In the genomic region with DNA sequence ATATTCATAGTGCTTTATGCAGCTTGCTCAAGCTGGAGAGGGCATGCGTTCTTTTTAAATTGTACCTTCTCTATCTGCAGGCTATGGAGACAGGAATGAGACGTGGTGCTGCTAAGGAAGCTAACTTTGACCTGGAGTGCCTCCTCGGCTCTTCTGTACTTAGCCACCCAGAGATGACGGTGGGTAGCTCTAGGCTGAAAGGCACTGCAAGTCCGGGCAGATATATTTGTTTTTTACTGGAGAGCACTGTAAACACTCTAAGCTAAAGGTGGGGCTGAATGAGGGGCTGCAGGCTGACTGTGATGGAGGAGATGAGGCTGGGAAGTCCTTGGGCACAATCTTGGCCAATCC, we compare ENCODE assay signal across 9 cellular contexts. TPM values are rescaled to one million over a fixed set of nuclear protein-coding genes. Genes with fewer than 3 reads are reported as not detected.
DNase-seq lines count a peak whose midpoint lies in the region; ATAC-seq, FAIRE-seq and TF ChIP-seq lines count a peak whose summit lies in the region.
"Had no signal": no experiment of that assay in that cellular context is flagged by ENCODE, and none has a peak within 500 bp of the region (broad histone marks: within the 10 kb centered on the region; RNA-seq: fewer than 3 reads in every experiment).

No MANE protein-coding gene starts in this region.

- no peaks in the 10 kb centered on the region for H3K36me3 Mint-ChIP-seq in CD4-positive, CD25-positive, alpha-beta regulatory T cell
- H3K36me3 Mint-ChIP-seq in nephron (ENCODE audit: low read depth), result no peaks in the 10 kb centered on the region
- H3K36me3 Mint-ChIP-seq in endodermal cell (ENCODE audit: low read depth), result no peaks in the 10 kb centered on the region

- H3K4me1 ChIP-seq in CD4-positive, CD25-positive, alpha-beta regulatory T cell (ENCODE audit: control insufficient read depth, insufficient read depth, low read length, poor library complexity, severe bottlenecking), result peaks cover 69% of the 10 kb centered on the region
- H3K4me1 ChIP-seq in endodermal cell (ENCODE audit: control insufficient read depth, insufficient read depth, low read length), result no peaks in the 10 kb centered on the region

- TF ChIP-seq CTCF in bronchial epithelial cell (IDR thresholded peaks at IDR 0.05; ENCODE audit: insufficient read depth, low read length, severe bottlenecking) (no peak), nephron (IDR thresholded peaks at IDR 0.05; ENCODE audit: unreplicated experiment in 3 of 3) (no peak), endodermal cell (conservative IDR thresholded peaks at IDR 0.05) (no peak)

- peak overlapping the region; percentile 86 to 98 (median 90) for H3K27ac Mint-ChIP-seq in CD4-positive, CD25-positive, alpha-beta regulatory T cell
- H3K27ac Mint-ChIP-seq in nephron, result peak overlapping the region; percentile 23 to 42 (median 24)
- H3K27ac Mint-ChIP-seq in endodermal cell, result no peak overlapping the region

- peak overlapping the region; percentile 41 for H3K4me3 ChIP-seq in CD4-positive, CD25-positive, alpha-beta regulatory T cell (ENCODE audit: low read depth, low read length)
- H3K4me3 ChIP-seq in bronchial epithelial cell (ENCODE audit: low read depth, low read length), result no peak overlapping the region
- no peak overlapping the region for H3K4me3 ChIP-seq in endodermal cell (ENCODE audit: low read length)

- H3K4me1 Mint-ChIP-seq in CD4-positive, CD25-positive, alpha-beta regulatory T cell, result peaks cover 11 to 86% (median 39%) of the 10 kb centered on the region in 4 donors
- H3K4me1 Mint-ChIP-seq in nephron, result peaks cover 5% of the 10 kb centered on the region
- peaks cover 5% of the 10 kb centered on the region for H3K4me1 Mint-ChIP-seq in endodermal cell

- H3K9me3 Mint-ChIP-seq in CD4-positive, CD25-positive, alpha-beta regulatory T cell, result no peaks in the 10 kb centered on the region
- H3K9me3 Mint-ChIP-seq in nephron (peaks cover 5% of the 10 kb centered on the region), endodermal cell (peaks cover 21% of the 10 kb centered on the region)

- FAIRE-seq in bronchial epithelial cell (lab: Jason Lieb, UNC), result no peak

- no peak for DNase-seq in CD4-positive, CD25-positive, alpha-beta regulatory T cell
- DNase-seq in bronchial epithelial cell (ENCODE audit: low read depth), result peak; percentile 42
- no peak for DNase-seq in NK-92 treated with Interleukin-12 subunit alpha and Interleukin-12 subunit beta, amount 100 ng/mL, for 24 hours (lab: John Stamatoyannopoulos, UW)
- DNase-seq in endodermal cell, result no peak
- no peak for DNase-seq in SW480 (ENCODE audit: low spot score)
- DNase-seq: NCI-H1092 treated with DMSO at 0.1 percent for 48 hours had no signal

- H3K9me3 ChIP-seq in CD4-positive, CD25-positive, alpha-beta regulatory T cell (ENCODE audit: control insufficient read depth in 2 of 2, low read length in 2 of 2), result no peaks in the 10 kb centered on the region
- H3K9me3 ChIP-seq in KOPT-K1 (ENCODE audit: insufficient read depth, low read length, poor library complexity, severe bottlenecking) (no peaks in the 10 kb centered on the region), endodermal cell (ENCODE audit: control insufficient read depth, low read length) (no peaks in the 10 kb centered on the region)

- no peaks in the 10 kb centered on the region for H3K27me3 Mint-ChIP-seq in CD4-positive, CD25-positive, alpha-beta regulatory T cell
- H3K27me3 Mint-ChIP-seq in nephron (ENCODE audit: low read depth), result peaks cover 4% of the 10 kb centered on the region
- H3K27me3 Mint-ChIP-seq in endodermal cell (ENCODE audit: insufficient read depth), result peaks cover 18% of the 10 kb centered on the region

- WGBS in endodermal cell (ENCODE audit: insufficient coverage in 1 of 2, insufficient read length in 1 of 2), 2 experiments, result 70% methylated on average over 5 of the region's 5 CpGs; no CpG with 5 or more reads in 1 of the 2 experiments

- H3K36me3 ChIP-seq in CD4-positive, CD25-positive, alpha-beta regulatory T cell (ENCODE audit: control insufficient read depth, insufficient read depth, low read length), result no peaks in the 10 kb centered on the region
- H3K36me3 ChIP-seq in KOPT-K1 (ENCODE audit: insufficient read depth, low read length), result no peaks in the 10 kb centered on the region
- no peaks in the 10 kb centered on the region for H3K36me3 ChIP-seq in bronchial epithelial cell (ENCODE audit: control insufficient read depth, insufficient read depth, low read length)
- H3K36me3 ChIP-seq in endodermal cell (ENCODE audit: control insufficient read depth, insufficient read depth, low read length), result no peaks in the 10 kb centered on the region

- ATAC-seq in CD4-positive, CD25-positive, alpha-beta regulatory T cell (ENCODE audit: low read depth in 2 of 2), result no peak
- ATAC-seq in GM19397 (IDR thresholded peaks at IDR 0.05; ENCODE audit: unreplicated experiment), result no peak

- no peak overlapping the region for H3K9ac ChIP-seq in endodermal cell (ENCODE audit: extremely low read depth, low read length, poor library complexity, severe bottlenecking)

- peak overlapping the region; percentile 50 to 77 (median 64) for H3K4me3 Mint-ChIP-seq in CD4-positive, CD25-positive, alpha-beta regulatory T cell
- H3K4me3 Mint-ChIP-seq in nephron (no peak overlapping the region), endodermal cell (no peak overlapping the region)

- H3K27me3 ChIP-seq in CD4-positive, CD25-positive, alpha-beta regulatory T cell (ENCODE audit: control insufficient read depth, insufficient read depth, low read length), result no peaks in the 10 kb centered on the region
- H3K27me3 ChIP-seq in bronchial epithelial cell (ENCODE audit: control insufficient read depth, insufficient read depth, low read length) (no peaks in the 10 kb centered on the region), endodermal cell (ENCODE audit: control insufficient read depth, insufficient read depth, low read length, poor library complexity, severe bottlenecking) (no peaks in the 10 kb centered on the region)

- peak overlapping the region; percentile 73 for H3K27ac ChIP-seq in CD4-positive, CD25-positive, alpha-beta regulatory T cell (ENCODE audit: insufficient read depth, low read length, poor library complexity, severe bottlenecking)
- H3K27ac ChIP-seq in KOPT-K1 (ENCODE audit: low read depth, low read length, poor library complexity, severe bottlenecking) (peak overlapping the region; percentile 59), endodermal cell (ENCODE audit: low read depth, low read length) (no peak overlapping the region)

RNA-seq across cellular contexts. Expression of a gene that starts 12.1 kb away (rescaled TPM):
- 46.7 TPM for total RNA-seq in CD4-positive, CD25-positive, alpha-beta regulatory T cell
- 10 to 100 TPM; 12.1 to 15.7 (median 14.0) TPM for polyA plus RNA-seq in CD4-positive, CD25-positive, alpha-beta regulatory T cell
- total RNA-seq in bronchial epithelial cell (9.0 and 11.5 TPM in 2 replicates), endodermal cell (1 to 10 TPM; 2.8 to 3.8 TPM)
- polyA plus RNA-seq in endodermal cell (2013, experiment 1 of 2), result 1.9 TPM
- 1.9 TPM for polyA plus RNA-seq in endodermal cell (2013, experiment 2 of 2)

Comparison
In these comparisons a context has a peak if more than half of its experiments do, and no peak if none do; other contexts are left out.
1. H3K4me3 Mint-ChIP-seq: peak in CD4-positive, CD25-positive, alpha-beta regulatory T cell (4 of 4); none in nephron (0 of 3) and endodermal cell (single experiment).